In genomic region chr11:62591448-62592215, GRCh38 we compare ENCODE assay signal across 1 cellular context.
TF ChIP-seq lines count a peak whose summit lies in the region.

A gene with protein sequence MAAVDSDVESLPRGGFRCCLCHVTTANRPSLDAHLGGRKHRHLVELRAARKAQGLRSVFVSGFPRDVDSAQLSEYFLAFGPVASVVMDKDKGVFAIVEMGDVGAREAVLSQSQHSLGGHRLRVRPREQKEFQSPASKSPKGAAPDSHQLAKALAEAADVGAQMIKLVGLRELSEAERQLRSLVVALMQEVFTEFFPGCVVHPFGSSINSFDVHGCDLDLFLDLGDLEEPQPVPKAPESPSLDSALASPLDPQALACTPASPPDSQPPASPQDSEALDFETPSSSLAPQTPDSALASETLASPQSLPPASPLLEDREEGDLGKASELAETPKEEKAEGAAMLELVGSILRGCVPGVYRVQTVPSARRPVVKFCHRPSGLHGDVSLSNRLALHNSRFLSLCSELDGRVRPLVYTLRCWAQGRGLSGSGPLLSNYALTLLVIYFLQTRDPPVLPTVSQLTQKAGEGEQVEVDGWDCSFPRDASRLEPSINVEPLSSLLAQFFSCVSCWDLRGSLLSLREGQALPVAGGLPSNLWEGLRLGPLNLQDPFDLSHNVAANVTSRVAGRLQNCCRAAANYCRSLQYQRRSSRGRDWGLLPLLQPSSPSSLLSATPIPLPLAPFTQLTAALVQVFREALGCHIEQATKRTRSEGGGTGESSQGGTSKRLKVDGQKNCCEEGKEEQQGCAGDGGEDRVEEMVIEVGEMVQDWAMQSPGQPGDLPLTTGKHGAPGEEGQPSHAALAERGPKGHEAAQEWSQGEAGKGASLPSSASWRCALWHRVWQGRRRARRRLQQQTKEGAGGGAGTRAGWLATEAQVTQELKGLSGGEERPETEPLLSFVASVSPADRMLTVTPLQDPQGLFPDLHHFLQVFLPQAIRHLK (minus strand): TSS chr11:62591523. CDS start chr11:62591485, 38 bp downstream.

TF ChIP-seq in K562, 482 proteins besides CTCF, POLR2A, EP300 and RAD21 (continued from another document and continues in another):
- TF ChIP-seq, protein P1, sequence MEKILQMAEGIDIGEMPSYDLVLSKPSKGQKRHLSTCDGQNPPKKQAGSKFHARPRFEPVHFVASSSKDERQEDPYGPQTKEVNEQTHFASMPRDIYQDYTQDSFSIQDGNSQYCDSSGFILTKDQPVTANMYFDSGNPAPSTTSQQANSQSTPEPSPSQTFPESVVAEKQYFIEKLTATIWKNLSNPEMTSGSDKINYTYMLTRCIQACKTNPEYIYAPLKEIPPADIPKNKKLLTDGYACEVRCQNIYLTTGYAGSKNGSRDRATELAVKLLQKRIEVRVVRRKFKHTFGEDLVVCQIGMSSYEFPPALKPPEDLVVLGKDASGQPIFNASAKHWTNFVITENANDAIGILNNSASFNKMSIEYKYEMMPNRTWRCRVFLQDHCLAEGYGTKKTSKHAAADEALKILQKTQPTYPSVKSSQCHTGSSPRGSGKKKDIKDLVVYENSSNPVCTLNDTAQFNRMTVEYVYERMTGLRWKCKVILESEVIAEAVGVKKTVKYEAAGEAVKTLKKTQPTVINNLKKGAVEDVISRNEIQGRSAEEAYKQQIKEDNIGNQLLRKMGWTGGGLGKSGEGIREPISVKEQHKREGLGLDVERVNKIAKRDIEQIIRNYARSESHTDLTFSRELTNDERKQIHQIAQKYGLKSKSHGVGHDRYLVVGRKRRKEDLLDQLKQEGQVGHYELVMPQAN (IDR thresholded peaks at IDR 0.05; ENCODE audit: borderline replicate concordance), result peak; percentile 25; the same call in 1 of the 2 replicates
- peak; percentile 48; the same call in 1 of the 2 replicates for TF ChIP-seq ARID3A (IDR thresholded peaks at IDR 0.05; ENCODE audit: borderline replicate concordance, low read depth, low read length)
- TF ChIP-seq MIER1 (IDR thresholded peaks at IDR 0.05; ENCODE audit: low read depth), result no peak
- TF ChIP-seq SMAD3 (CRISPR knock-in tag; conservative IDR thresholded peaks at IDR 0.05), result 0 out of 2 replicates have a peak, but pooled peaks have one; percentile 55
- no peak for TF ChIP-seq ZKSCAN8 (CRISPR knock-in tag; IDR thresholded peaks at IDR 0.05)
- no peak for TF ChIP-seq ZNF583 (CRISPR knock-in tag; IDR thresholded peaks at IDR 0.05)
- TF ChIP-seq, protein P2, sequence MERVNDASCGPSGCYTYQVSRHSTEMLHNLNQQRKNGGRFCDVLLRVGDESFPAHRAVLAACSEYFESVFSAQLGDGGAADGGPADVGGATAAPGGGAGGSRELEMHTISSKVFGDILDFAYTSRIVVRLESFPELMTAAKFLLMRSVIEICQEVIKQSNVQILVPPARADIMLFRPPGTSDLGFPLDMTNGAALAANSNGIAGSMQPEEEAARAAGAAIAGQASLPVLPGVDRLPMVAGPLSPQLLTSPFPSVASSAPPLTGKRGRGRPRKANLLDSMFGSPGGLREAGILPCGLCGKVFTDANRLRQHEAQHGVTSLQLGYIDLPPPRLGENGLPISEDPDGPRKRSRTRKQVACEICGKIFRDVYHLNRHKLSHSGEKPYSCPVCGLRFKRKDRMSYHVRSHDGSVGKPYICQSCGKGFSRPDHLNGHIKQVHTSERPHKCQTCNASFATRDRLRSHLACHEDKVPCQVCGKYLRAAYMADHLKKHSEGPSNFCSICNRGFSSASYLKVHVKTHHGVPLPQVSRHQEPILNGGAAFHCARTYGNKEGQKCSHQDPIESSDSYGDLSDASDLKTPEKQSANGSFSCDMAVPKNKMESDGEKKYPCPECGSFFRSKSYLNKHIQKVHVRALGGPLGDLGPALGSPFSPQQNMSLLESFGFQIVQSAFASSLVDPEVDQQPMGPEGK (CRISPR knock-in tag; IDR thresholded peaks at IDR 0.05; ENCODE audit: borderline replicate concordance), result no peak
- no peak for TF ChIP-seq SAFB (IDR thresholded peaks at IDR 0.05; ENCODE audit: borderline replicate concordance, low read depth, low read length)
- TF ChIP-seq FOXP1 (CRISPR knock-in tag; IDR thresholded peaks at IDR 0.05), result peak; percentile 83; the same call in 1 of the 2 replicates
- TF ChIP-seq, protein P3, sequence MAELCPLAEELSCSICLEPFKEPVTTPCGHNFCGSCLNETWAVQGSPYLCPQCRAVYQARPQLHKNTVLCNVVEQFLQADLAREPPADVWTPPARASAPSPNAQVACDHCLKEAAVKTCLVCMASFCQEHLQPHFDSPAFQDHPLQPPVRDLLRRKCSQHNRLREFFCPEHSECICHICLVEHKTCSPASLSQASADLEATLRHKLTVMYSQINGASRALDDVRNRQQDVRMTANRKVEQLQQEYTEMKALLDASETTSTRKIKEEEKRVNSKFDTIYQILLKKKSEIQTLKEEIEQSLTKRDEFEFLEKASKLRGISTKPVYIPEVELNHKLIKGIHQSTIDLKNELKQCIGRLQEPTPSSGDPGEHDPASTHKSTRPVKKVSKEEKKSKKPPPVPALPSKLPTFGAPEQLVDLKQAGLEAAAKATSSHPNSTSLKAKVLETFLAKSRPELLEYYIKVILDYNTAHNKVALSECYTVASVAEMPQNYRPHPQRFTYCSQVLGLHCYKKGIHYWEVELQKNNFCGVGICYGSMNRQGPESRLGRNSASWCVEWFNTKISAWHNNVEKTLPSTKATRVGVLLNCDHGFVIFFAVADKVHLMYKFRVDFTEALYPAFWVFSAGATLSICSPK (IDR thresholded peaks at IDR 0.05; ENCODE audit: borderline replicate concordance), result no peak
- no peak for TF ChIP-seq ZNF707 (CRISPR knock-in tag; conservative IDR thresholded peaks at IDR 0.05)
- peak; percentile 6 for TF ChIP-seq CHD1 (IDR thresholded peaks at IDR 0.05; ENCODE audit: low read length)
- TF ChIP-seq PCBP2 (IDR thresholded peaks at IDR 0.05; ENCODE audit: low read depth, low read length, poor library complexity, severe bottlenecking), result no peak
- no peak for TF ChIP-seq EGR1 (conservative IDR thresholded peaks at IDR 0.05)
- no peak for TF ChIP-seq ZNF175 (CRISPR knock-in tag; IDR thresholded peaks at IDR 0.05; ENCODE audit: low read depth)
- TF ChIP-seq BCL6 (CRISPR knock-in tag; IDR thresholded peaks at IDR 0.05), result no peak
- peak; percentile 50; a peak in 3 of 4 replicates for TF ChIP-seq SIX5 (IDR thresholded peaks at IDR 0.05; ENCODE audit: borderline replicate concordance in 1 of 2, insufficient read depth in 1 of 2, low read depth in 1 of 2, low read length in 2 of 2)
- TF ChIP-seq ZNF3 (CRISPR knock-in tag; IDR thresholded peaks at IDR 0.05), result no peak
- peak; percentile 94 for TF ChIP-seq GATA2 (CRISPR knock-in tag; IDR thresholded peaks at IDR 0.05)
- TF ChIP-seq ZNF75A (CRISPR knock-in tag; IDR thresholded peaks at IDR 0.05), result no peak
- TF ChIP-seq TBL1XR1 (IDR thresholded peaks at IDR 0.05; ENCODE audit: low read length in 2 of 2), result peak; percentile 35 to 79; a peak in 2 of 4 replicates
- peak; percentile 77 for TF ChIP-seq ELF4 (CRISPR knock-in tag; IDR thresholded peaks at IDR 0.05)
- peak; percentile 84; the same call in 1 of the 2 replicates for TF ChIP-seq NFATC3 (IDR thresholded peaks at IDR 0.05)
- peak; percentile 77 for TF ChIP-seq ZNF395 (CRISPR knock-in tag; IDR thresholded peaks at IDR 0.05)
- TF ChIP-seq, protein P4, sequence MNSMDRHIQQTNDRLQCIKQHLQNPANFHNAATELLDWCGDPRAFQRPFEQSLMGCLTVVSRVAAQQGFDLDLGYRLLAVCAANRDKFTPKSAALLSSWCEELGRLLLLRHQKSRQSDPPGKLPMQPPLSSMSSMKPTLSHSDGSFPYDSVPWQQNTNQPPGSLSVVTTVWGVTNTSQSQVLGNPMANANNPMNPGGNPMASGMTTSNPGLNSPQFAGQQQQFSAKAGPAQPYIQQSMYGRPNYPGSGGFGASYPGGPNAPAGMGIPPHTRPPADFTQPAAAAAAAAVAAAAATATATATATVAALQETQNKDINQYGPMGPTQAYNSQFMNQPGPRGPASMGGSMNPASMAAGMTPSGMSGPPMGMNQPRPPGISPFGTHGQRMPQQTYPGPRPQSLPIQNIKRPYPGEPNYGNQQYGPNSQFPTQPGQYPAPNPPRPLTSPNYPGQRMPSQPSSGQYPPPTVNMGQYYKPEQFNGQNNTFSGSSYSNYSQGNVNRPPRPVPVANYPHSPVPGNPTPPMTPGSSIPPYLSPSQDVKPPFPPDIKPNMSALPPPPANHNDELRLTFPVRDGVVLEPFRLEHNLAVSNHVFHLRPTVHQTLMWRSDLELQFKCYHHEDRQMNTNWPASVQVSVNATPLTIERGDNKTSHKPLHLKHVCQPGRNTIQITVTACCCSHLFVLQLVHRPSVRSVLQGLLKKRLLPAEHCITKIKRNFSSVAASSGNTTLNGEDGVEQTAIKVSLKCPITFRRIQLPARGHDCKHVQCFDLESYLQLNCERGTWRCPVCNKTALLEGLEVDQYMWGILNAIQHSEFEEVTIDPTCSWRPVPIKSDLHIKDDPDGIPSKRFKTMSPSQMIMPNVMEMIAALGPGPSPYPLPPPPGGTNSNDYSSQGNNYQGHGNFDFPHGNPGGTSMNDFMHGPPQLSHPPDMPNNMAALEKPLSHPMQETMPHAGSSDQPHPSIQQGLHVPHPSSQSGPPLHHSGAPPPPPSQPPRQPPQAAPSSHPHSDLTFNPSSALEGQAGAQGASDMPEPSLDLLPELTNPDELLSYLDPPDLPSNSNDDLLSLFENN (IDR thresholded peaks at IDR 0.05; ENCODE audit: low read depth in 2 of 2, low read length in 2 of 2), result peak in 1 of 2 experiments; percentile 36; a peak in 1 of 4 replicates
- TF ChIP-seq HNRNPLL (IDR thresholded peaks at IDR 0.05; ENCODE audit: low read depth, low read length, poor library complexity, severe bottlenecking), result peak; percentile 82
- peak; percentile 88 for TF ChIP-seq MBD2 (IDR thresholded peaks at IDR 0.05; ENCODE audit: borderline replicate concordance, low read depth)
- peak; percentile 65 for TF ChIP-seq NCOR1 (IDR thresholded peaks at IDR 0.05)
- TF ChIP-seq ZNF316 (IDR thresholded peaks at IDR 0.05), result no peak
- no peak for TF ChIP-seq BDP1 (IDR thresholded peaks at IDR 0.05; ENCODE audit: insufficient read depth, insufficient read length)
- peak; percentile 70; the same call in 1 of the 2 replicates for TF ChIP-seq NR2C2 (CRISPR knock-in tag; IDR thresholded peaks at IDR 0.05)
- peak; percentile 82 for TF ChIP-seq NR2C2 (tag; IDR thresholded peaks at IDR 0.05)
- no peak; the same call in 1 of the 2 replicates for TF ChIP-seq CCAR2 (IDR thresholded peaks at IDR 0.05; ENCODE audit: low read depth, low read length)
- TF ChIP-seq ZFPM2 (CRISPR knock-in tag; IDR thresholded peaks at IDR 0.05), result no peak
- TF ChIP-seq HNRNPH1 (optimal IDR thresholded peaks at IDR 0.05; ENCODE audit: low read depth, low read length), result no peak
- TF ChIP-seq MAFG (tag; conservative IDR thresholded peaks at IDR 0.05), result no peak
- TF ChIP-seq ZNF668 (CRISPR knock-in tag; IDR thresholded peaks at IDR 0.05), result no peak
- TF ChIP-seq COPS2 (conservative IDR thresholded peaks at IDR 0.05), result no peak
- peak; percentile 63; the same call in 1 of the 2 replicates for TF ChIP-seq TAF7 (tag; IDR thresholded peaks at IDR 0.05)
- TF ChIP-seq ZNF76 (CRISPR knock-in tag; IDR thresholded peaks at IDR 0.05; ENCODE audit: borderline replicate concordance), result no peak
- TF ChIP-seq HSF4 (CRISPR knock-in tag; IDR thresholded peaks at IDR 0.05; ENCODE audit: borderline replicate concordance), result no peak
- no peak for TF ChIP-seq ZNF184 (CRISPR knock-in tag; IDR thresholded peaks at IDR 0.05)
- no peak for TF ChIP-seq KAT8 (IDR thresholded peaks at IDR 0.05; ENCODE audit: low read depth)
- no peak for TF ChIP-seq ILF3 (IDR thresholded peaks at IDR 0.05; ENCODE audit: borderline replicate concordance)
- peak; percentile 68; the same call in 1 of the 2 replicates for TF ChIP-seq FOXJ2 (tag; IDR thresholded peaks at IDR 0.05)
- TF ChIP-seq HDAC6 (IDR thresholded peaks at IDR 0.05; ENCODE audit: low read depth, low read length), result no peak
- TF ChIP-seq ZNF174 (CRISPR knock-in tag; IDR thresholded peaks at IDR 0.05), result no peak
- peak; percentile 17; the same call in 1 of the 2 replicates for TF ChIP-seq HLTF (IDR thresholded peaks at IDR 0.05)
- no peak for TF ChIP-seq CEBPG (CRISPR knock-in tag; IDR thresholded peaks at IDR 0.05)
- TF ChIP-seq CEBPG (tag; conservative IDR thresholded peaks at IDR 0.05 in 1 of 2, IDR thresholded peaks at IDR 0.05 in 1 of 2), result no peak
- no peak for TF ChIP-seq MTA2 (IDR thresholded peaks at IDR 0.05; ENCODE audit: low read depth)
- peak; percentile 96; the same call in 1 of the 2 replicates for TF ChIP-seq MTA3 (IDR thresholded peaks at IDR 0.05; ENCODE audit: borderline replicate concordance)
- peak in 1 of 2 experiments; percentile 80; a peak in 2 of 4 replicates for TF ChIP-seq SRF (CRISPR knock-in tag; IDR thresholded peaks at IDR 0.05)
- peak; percentile 42 for TF ChIP-seq ZFP36 (IDR thresholded peaks at IDR 0.05; ENCODE audit: low read depth, low read length, partially characterized antibody)
- TF ChIP-seq ZFP30 (CRISPR knock-in tag; IDR thresholded peaks at IDR 0.05; ENCODE audit: borderline replicate concordance), result no peak
- peak; percentile 70 for TF ChIP-seq TEAD4 (IDR thresholded peaks at IDR 0.05; ENCODE audit: low read length)
- TF ChIP-seq TEAD4 (CRISPR knock-in tag; IDR thresholded peaks at IDR 0.05; ENCODE audit: borderline replicate concordance), result no peak
- no peak for TF ChIP-seq ZNF717 (CRISPR knock-in tag; IDR thresholded peaks at IDR 0.05)
- TF ChIP-seq TBP (optimal IDR thresholded peaks at IDR 0.05; ENCODE audit: low read depth, low read length), result peak; percentile 95
- peak; percentile 45; the same call in 1 of the 2 replicates for TF ChIP-seq RFX1 (IDR thresholded peaks at IDR 0.05)
